In genomic region chr10:7817576-7817975, GRCh38 we compare ENCODE assay signal across 8 cellular contexts. TPM values are rescaled to one million over a fixed set of nuclear protein-coding genes. Genes with fewer than 3 reads are reported as not detected.
DNase-seq lines count a peak whose midpoint lies in the region; ATAC-seq and TF ChIP-seq lines count a peak whose summit lies in the region.

No MANE protein-coding gene starts in this region.

- TF ChIP-seq EP300 in gastroesophageal sphincter (IDR thresholded peaks at IDR 0.05), result no peak

- H3K36me3 ChIP-seq in H7 (replicated peaks; ENCODE audit: control insufficient read depth, insufficient read depth, low read length) (no peaks in the 10 kb centered on the region; the same call in 1 of the 2 replicates), SU-DHL-6 (ENCODE audit: low read length) (no peaks in the 10 kb centered on the region), gastroesophageal sphincter (peaks cover 0 to 6% of the 10 kb centered on the region in 2 donors)

- TF ChIP-seq POLR2A in gastroesophageal sphincter (IDR thresholded peaks at IDR 0.05), result no peak

- no peaks in the 10 kb centered on the region for H4K20me1 ChIP-seq in SU-DHL-6 (ENCODE audit: low read depth, low read length)

- H3K4me3 ChIP-seq in H7 (ENCODE audit: insufficient read depth, low read depth, low read length), result peak overlapping the region; percentile 92
- H3K4me3 ChIP-seq in SU-DHL-6 (ENCODE audit: insufficient read depth, low read length, poor library complexity, severe bottlenecking), result peak overlapping the region; percentile 90
- H3K4me3 ChIP-seq in gastroesophageal sphincter, result peak overlapping the region; percentile 84 to 93
- H3K4me3 ChIP-seq in skeletal muscle cell (ENCODE audit: low read depth, low read length), result peak overlapping the region; percentile 92

- H3F3A ChIP-seq in SU-DHL-6 (ENCODE audit: insufficient read depth), result no peaks in the 10 kb centered on the region

- H3K4me2 ChIP-seq in SU-DHL-6 (ENCODE audit: low read depth, low read length, poor library complexity, severe bottlenecking), result peak overlapping the region; percentile 93

- ATAC-seq in gastroesophageal sphincter (no peak), HG02885 (IDR thresholded peaks at IDR 0.05; ENCODE audit: poor library complexity, unreplicated experiment) (no peak), GM21526 (IDR thresholded peaks at IDR 0.05; ENCODE audit: low FRiP score, unreplicated experiment) (no peak)

- H3K27me3 ChIP-seq in H7 (ENCODE audit: control insufficient read depth, insufficient read depth, low read length) (peaks cover 3% of the 10 kb centered on the region; the same call in 1 of the 2 replicates), SU-DHL-6 (ENCODE audit: low read length) (no peaks in the 10 kb centered on the region), gastroesophageal sphincter (no peaks in the 10 kb centered on the region)

- H2AFZ ChIP-seq in SU-DHL-6 (ENCODE audit: low read depth, low read length, severe bottlenecking), result peak overlapping the region; percentile 47

- peaks cover 19% of the 10 kb centered on the region; the same call in 1 of the 2 replicates for H3K79me2 ChIP-seq in SU-DHL-6 (ENCODE audit: insufficient read depth, low read length)

- H3K27ac ChIP-seq in SU-DHL-6 (ENCODE audit: low read depth, low read length) (no peak overlapping the region), gastroesophageal sphincter (no peak overlapping the region)

- H3K9me3 ChIP-seq in SU-DHL-6 (ENCODE audit: insufficient read depth, low read length), result no peaks in the 10 kb centered on the region
- H3K9me3 ChIP-seq in gastroesophageal sphincter, result no peaks in the 10 kb centered on the region

- DNase-seq in H7 (peak; percentile 48), skeletal muscle cell (ENCODE audit: low read depth) (no peak), NCI-H1092 (lab: John Stamatoyannopoulos, UW) (no peak), GM19238 (ENCODE audit: insufficient read length, low spot score) (no peak)

- no peak for TF ChIP-seq CTCF in SU-DHL-6 (IDR thresholded peaks at IDR 0.05; ENCODE audit: insufficient read depth, low read length, poor library complexity, severe bottlenecking)
- no peak for TF ChIP-seq CTCF in gastroesophageal sphincter (IDR thresholded peaks at IDR 0.05)

- H3K9me2 ChIP-seq in SU-DHL-6 (replicated peaks; ENCODE audit: insufficient read depth, low read length), result no peaks in the 10 kb centered on the region

- 8 to 25% methylated on average over 5 to 9 of the region's 12 CpGs for WGBS in gastroesophageal sphincter (ENCODE audit: low coverage in 1 of 2), 2 donors

- peaks cover 0 to 31% (median 3%) of the 10 kb centered on the region in 3 donors for H3K4me1 ChIP-seq in gastroesophageal sphincter

- H3K9ac ChIP-seq in SU-DHL-6 (ENCODE audit: low read length), result peak overlapping the region; percentile 80

RNA-seq across cellular contexts. Expression of gene TAF3, which starts 0.7 kb away (rescaled TPM):
- total RNA-seq in H7 (2014; rRNA removed; shearing (Covaris generic)), result 1.5 and 2.7 TPM in 2 replicates
- total RNA-seq in gastroesophageal sphincter, result 10 to 100 TPM in 2 of 4 donors, 1 to 10 TPM in 2; 5.7 to 11.8 (median 8.8) TPM

RNA-seq across cellular contexts. Expression of gene ATP5F1C, which starts 29.6 kb away (rescaled TPM):
- total RNA-seq in H7 (2014; rRNA removed; shearing (Covaris generic)), result 414 and 483 TPM in 2 replicates
- total RNA-seq in gastroesophageal sphincter, result 100 to 1,000 TPM; 216 to 300 (median 262) TPM

RNA-seq across cellular contexts. Expression of gene KIN, which starts 29.8 kb away (rescaled TPM):
- 5.9 and 10.6 TPM in 2 replicates for total RNA-seq in H7 (2014; rRNA removed; shearing (Covaris generic))
- 10 to 100 TPM in 2 of 4 donors, 1 to 10 TPM in 2; 7.1 to 12.8 (median 10.4) TPM for total RNA-seq in gastroesophageal sphincter
